ENCODE assay signal across 1 cellular context in the genomic region with DNA sequence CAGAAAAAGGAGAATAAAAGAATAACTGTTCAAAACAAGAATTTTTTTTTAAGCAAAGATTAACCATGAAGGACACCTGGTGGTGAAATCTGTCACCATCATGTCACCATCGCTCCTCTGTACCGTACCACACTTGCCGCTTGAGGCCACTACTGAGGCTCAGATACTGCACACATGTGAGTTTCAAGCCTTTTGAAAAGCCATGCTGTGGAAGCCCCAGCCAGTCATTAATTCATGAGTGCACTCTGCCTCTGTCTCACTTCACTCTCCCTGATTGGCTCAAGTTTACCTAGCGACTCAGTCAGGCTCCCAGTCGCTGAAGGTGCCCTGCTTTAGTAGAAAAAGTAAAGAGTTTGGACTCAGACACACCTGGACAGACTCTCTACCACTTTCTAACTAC.
TF ChIP-seq lines count a peak whose summit lies in the region.

No MANE protein-coding gene starts in this region.

TF ChIP-seq in Ishikawa, 13 proteins besides CTCF, POLR2A, EP300 and RAD21:
- TF ChIP-seq ZBTB7A (IDR thresholded peaks at IDR 0.05; ENCODE audit: low read depth), result no peak
- no peak for TF ChIP-seq FOXM1 (IDR thresholded peaks at IDR 0.05; ENCODE audit: borderline replicate concordance, low read depth)
